10 cellular contexts compared by ENCODE assay signal in the genomic region with DNA sequence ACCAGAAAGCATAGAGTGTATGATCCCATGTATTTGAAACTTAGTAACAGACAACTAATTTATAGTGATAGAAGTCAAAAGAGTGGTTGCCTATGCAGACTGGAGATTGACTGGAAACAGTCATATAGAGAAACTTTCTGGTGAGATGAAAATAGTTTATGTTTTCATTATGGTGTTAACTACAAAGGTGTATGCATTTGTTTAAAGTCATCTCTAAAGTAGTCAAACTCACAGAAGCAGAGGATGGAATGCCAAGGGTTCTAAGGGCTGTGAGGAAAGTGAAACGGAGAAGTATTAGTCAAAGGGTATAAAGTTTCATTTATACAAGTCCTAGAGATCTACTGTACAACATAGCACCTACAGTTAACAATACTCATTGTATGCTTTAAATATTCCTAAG. TPM values are rescaled to one million over a fixed set of nuclear protein-coding genes. Genes with fewer than 3 reads are reported as not detected.
DNase-seq lines count a peak whose midpoint lies in the region; ATAC-seq and TF ChIP-seq lines count a peak whose summit lies in the region.
"Had no signal": no experiment of that assay in that cellular context is flagged by ENCODE, and none has a peak within 500 bp of the region (broad histone marks: within the 10 kb centered on the region; RNA-seq: fewer than 3 reads in every experiment).

No MANE protein-coding gene starts in this region.

- WGBS in GM23248 (ENCODE audit: low coverage in 1 of 2, low lambda C conversion rate in 2 of 2, missing lambda C conversion rate in 2 of 2), 2 experiments: 100% methylated on average over 1 of the region's 1 CpG

- no peaks in the 10 kb centered on the region for H3K9me3 ChIP-seq in uterus
- H3K9me3 ChIP-seq in GM23248 (ENCODE audit: low read depth): no peaks in the 10 kb centered on the region
- H3K9me3 ChIP-seq: adrenal gland had no signal

- no peak overlapping the region for H3K4me3 ChIP-seq in uterus
- no peak overlapping the region for H3K4me3 ChIP-seq in GM23248
- H3K4me3 ChIP-seq: adrenal gland had no signal

- in situ Hi-C loops in GM23248 (cut with MboI): no loop called here

- no peaks in the 10 kb centered on the region for H3F3A ChIP-seq in GM23248 (ENCODE audit: insufficient read depth)

- DNase-seq in uterus: no peak
- DNase-seq in MV-4-11 (lab: John Stamatoyannopoulos, UW): no peak
- no peak for DNase-seq in GM23248
- DNase-seq: adrenal gland; effector memory CD8-positive, alpha-beta T cell; hippocampal formation had no signal

- H3K27ac ChIP-seq in uterus: no peak overlapping the region
- no peak overlapping the region for H3K27ac ChIP-seq in GM23248
- H3K27ac ChIP-seq: adrenal gland had no signal

- H3K4me1 ChIP-seq in uterus (no peaks in the 10 kb centered on the region), GM23248 (ENCODE audit: insufficient read depth) (no peaks in the 10 kb centered on the region)
- H3K4me1 ChIP-seq: adrenal gland had no signal

- H3K79me2 ChIP-seq in GM23248 (ENCODE audit: insufficient read depth): no peaks in the 10 kb centered on the region

- H3K4me2 ChIP-seq in GM23248 (ENCODE audit: unreplicated experiment): no peak overlapping the region

- H3K27me3 ChIP-seq in uterus (no peaks in the 10 kb centered on the region), GM23248 (replicated peaks; ENCODE audit: insufficient read depth) (no peaks in the 10 kb centered on the region)
- H3K27me3 ChIP-seq: adrenal gland had no signal

- H3K9ac ChIP-seq in GM23248: no peak overlapping the region

- H3K36me3 ChIP-seq in uterus (no peaks in the 10 kb centered on the region), GM23248 (ENCODE audit: low read depth) (no peaks in the 10 kb centered on the region)
- H3K36me3 ChIP-seq: adrenal gland had no signal

- no peaks in the 10 kb centered on the region for H4K20me1 ChIP-seq in GM23248 (ENCODE audit: insufficient read depth)

- ATAC-seq in GM18517 (IDR thresholded peaks at IDR 0.05; ENCODE audit: unreplicated experiment): peak; percentile 91
- ATAC-seq in GM19438 (IDR thresholded peaks at IDR 0.05; ENCODE audit: low read depth, unreplicated experiment): peak; percentile 92
- peak; percentile 84 for ATAC-seq in HG02840 (IDR thresholded peaks at IDR 0.05; ENCODE audit: low FRiP score, unreplicated experiment)
- peak; percentile 93 for ATAC-seq in HG03520 (IDR thresholded peaks at IDR 0.05; ENCODE audit: unreplicated experiment)
- ATAC-seq: effector memory CD8-positive, alpha-beta T cell had no signal

- no peak for TF ChIP-seq CTCF in uterus (IDR thresholded peaks at IDR 0.05)

- intact Hi-C loops in uterus (cut with DNase I; ENCODE audit: low total_unique reads): no loop called here

- no peak for TF ChIP-seq POLR2A in uterus (IDR thresholded peaks at IDR 0.05)

- H2AFZ ChIP-seq in GM23248: no peak overlapping the region

- no peaks in the 10 kb centered on the region for H3K9me2 ChIP-seq in GM23248 (ENCODE audit: insufficient read depth)

RNA-seq across cellular contexts. Expression of gene ENOX2, which starts 45.8 kb away (rescaled TPM):
- 10 to 100 TPM in 3 of 4 donors, 1 to 10 TPM in 1; 8.2 to 19.5 (median 14.8) TPM for total RNA-seq in uterus
- 8.9 and 14.5 TPM in 2 replicates for total RNA-seq in GM23248 (2014; rRNA removed; shearing (Covaris generic))
- polyA plus RNA-seq in GM23248 (2016; fragmentation: Nextera tagmentation; extraction: Ambion mirVana): 13.4 and 13.6 TPM in 2 replicates
